33 cellular contexts compared by ENCODE assay signal in the genomic region with DNA sequence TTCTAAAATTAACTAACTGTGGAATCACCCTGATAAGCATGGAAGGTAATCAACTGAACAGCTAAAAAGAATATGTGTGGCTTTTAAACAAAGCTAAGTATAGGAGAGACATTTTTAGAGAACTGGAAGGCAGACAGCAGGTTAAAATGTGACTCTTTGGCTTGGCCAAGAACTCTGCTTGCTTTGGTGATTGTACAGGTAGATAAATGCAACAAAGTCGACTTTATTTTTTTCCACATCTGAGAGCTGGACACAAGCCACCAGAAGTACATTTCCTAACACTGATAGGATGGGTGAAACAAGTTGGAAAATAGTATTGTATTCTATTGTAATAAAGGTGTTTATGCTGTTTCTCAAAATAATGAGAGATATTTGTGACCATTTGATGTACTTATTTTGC.
"Had no signal": no experiment of that assay in that cellular context is flagged by ENCODE, and none has a peak within 500 bp of the region (broad histone marks: within the 10 kb centered on the region; RNA-seq: fewer than 3 reads in every experiment).

No MANE protein-coding gene starts in this region.

- H3K4me1 ChIP-seq: ascending aorta had no signal

- FAIRE-seq: bronchial epithelial cell, TTC549 had no signal

- ATAC-seq: activated CD4-positive, alpha-beta T cell treated with anti-CD3 and anti-CD28 coated beads for 36 hours; activated CD4-positive, CD25-positive, alpha-beta regulatory T cell treated with anti-CD3 and anti-CD28 coated beads, Interleukin-2, amount 50 U/mL, for 24 hours; activated CD8-positive, alpha-beta memory T cell treated with anti-CD3 and anti-CD28 coated beads, Interleukin-2, amount 10 ng/mL, durations not matched to agents 7 days and 5 days; activated CD8-positive, alpha-beta T cell treated with anti-CD3 and anti-CD28 coated beads, Interleukin-2, amount 10 ng/mL, durations not matched to agents 7 days and 5 days; activated naive CD8-positive, alpha-beta T cell treated with anti-CD3 and anti-CD28 coated beads, Interleukin-2, amount 50 U/mL, for 24 hours; WTC11 had no signal

- DNase-seq: activated CD4-positive, alpha-beta memory T cell treated with anti-CD3 and anti-CD28 coated beads, Interleukin-2, amount 10 ng/mL, durations not matched to agents 7 days and 5 days; activated CD4-positive, alpha-beta T cell treated with anti-CD3 and anti-CD28 coated beads for 1 hour; activated CD4-positive, alpha-beta T cell treated with anti-CD3 and anti-CD28 coated beads for 36 hours; activated CD4-positive, alpha-beta T cell treated with anti-CD3 and anti-CD28 coated beads for 48 hours; activated CD4-positive, alpha-beta T cell treated with anti-CD3 and anti-CD28 coated beads, Interleukin-2, amount 10 ng/mL, durations not matched to agents 7 days and 5 days; activated CD4-positive, alpha-beta T cell treated with anti-CD3 and anti-CD28 coated beads, Interleukin-2, amount 50 U/mL, for 48 hours; activated CD4-positive, CD25-positive, alpha-beta regulatory T cell; activated CD8-positive, alpha-beta memory T cell treated with anti-CD3 and anti-CD28 coated beads for 24 hours; activated CD8-positive, alpha-beta memory T cell treated with anti-CD3 and anti-CD28 coated beads, Interleukin-2, amount 10 ng/mL, durations not matched to agents 7 days and 5 days; activated CD8-positive, alpha-beta memory T cell treated with anti-CD3 and anti-CD28 coated beads, Interleukin-2, amount 50 U/mL, for 48 hours; activated CD8-positive, alpha-beta T cell treated with anti-CD3 and anti-CD28 coated beads, Interleukin-2, amount 10 ng/mL, durations not matched to agents 7 days and 5 days; activated effector memory CD4-positive, alpha-beta T cell treated with Interleukin-2 at 50 U/mL for 16 hours; activated gamma-delta T cell; activated naive CD4-positive, alpha-beta T cell treated with anti-CD3 and anti-CD28 coated beads, Interleukin-2, amount 10 ng/mL, durations not matched to agents 7 days and 5 days; activated naive CD4-positive, alpha-beta T cell treated with Interleukin-2 at 50 U/mL for 16 hours; activated naive CD8-positive, alpha-beta T cell treated with anti-CD3 and anti-CD28 coated beads, Interleukin-2, amount 10 ng/mL, durations not matched to agents 7 days and 5 days; activated naive CD8-positive, alpha-beta T cell treated with anti-CD3 and anti-CD28 coated beads, Interleukin-2, amount 50 U/mL, for 24 hours; activated T-cell treated with anti-CD3 and anti-CD28 coated beads, Interleukin-2, amount 50 U/mL, for 24 hours; activated T-cell treated with anti-CD3 and anti-CD28 coated beads, Interleukin-2, amount 50 U/mL, for 48 hours; amygdala; anterior cingulate cortex; caudate nucleus; cerebellar nuclear complex; T-helper 1 cell; T-helper 2 cell; T-helper 9 cell; WERI-Rb-1 had no signal

- H3K27me3 ChIP-seq: ascending aorta, cardiac muscle cell had no signal

- H3K36me3 ChIP-seq: ascending aorta, cardiac muscle cell, WERI-Rb-1 had no signal

- H3K27ac ChIP-seq: ascending aorta, cardiac muscle cell, WERI-Rb-1 had no signal

- H3K9me3 ChIP-seq: ascending aorta had no signal

- H3K4me3 ChIP-seq: ascending aorta, cardiac muscle cell had no signal
